In the genomic region with DNA sequence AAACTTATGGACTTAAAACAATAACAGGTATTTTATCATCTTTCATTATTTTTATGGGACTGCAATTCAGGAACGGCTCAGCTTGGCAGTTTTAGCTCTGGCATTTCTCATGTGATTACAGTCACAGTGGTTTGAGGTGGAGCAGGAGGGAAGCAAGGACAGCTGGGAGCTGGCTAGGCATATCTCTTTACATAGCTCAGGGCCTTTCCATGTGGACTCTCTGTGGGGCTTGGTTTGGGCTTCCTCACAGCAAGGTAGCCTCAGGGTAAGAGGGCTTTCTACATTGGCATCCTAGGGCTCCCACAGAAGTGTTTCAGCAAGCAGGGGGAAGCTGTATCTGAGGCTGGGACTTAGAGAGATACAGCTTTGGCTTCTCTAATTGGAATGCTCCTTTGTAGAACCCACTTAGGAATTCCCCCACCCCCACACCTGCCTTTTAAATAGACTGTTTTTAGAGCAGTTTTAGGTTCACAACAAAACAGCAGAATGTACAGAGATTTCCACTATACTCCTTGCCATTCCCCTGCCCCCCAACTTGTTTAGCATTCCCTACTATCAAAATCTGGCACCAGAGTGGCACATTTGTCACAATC, we compare ENCODE assay signal across 17 cellular contexts.
"Had no signal": no experiment of that assay in that cellular context is flagged by ENCODE, and none has a peak within 500 bp of the region (broad histone marks: within the 10 kb centered on the region; RNA-seq: fewer than 3 reads in every experiment).

No MANE protein-coding gene starts in this region.

- H3K36me3 ChIP-seq: esophagus muscularis mucosa, gastrocnemius medialis, heart right ventricle, neutrophil, right atrium auricular region had no signal

- H3K4me3 ChIP-seq: esophagus muscularis mucosa, gastrocnemius medialis, heart right ventricle, right atrium auricular region, smooth muscle cell had no signal

- H3K9me3 ChIP-seq: esophagus muscularis mucosa, gastrocnemius medialis, heart right ventricle, neutrophil, right atrium auricular region had no signal

- H3K9me3 Mint-ChIP-seq: effector memory CD8-positive, alpha-beta T cell; naive B cell; nephron had no signal

- DNase-seq: effector memory CD8-positive, alpha-beta T cell; gastrocnemius medialis; heart right ventricle; hypothalamus; midbrain; naive B cell; posterior cingulate gyrus; stimulated activated CD4-positive, alpha-beta T cell treated with anti-CD3 and anti-CD28 coated beads, Interleukin-1b, Interleukin-23, amount 100 ng/mL, for 48 hours; stimulated activated naive CD4-positive, alpha-beta T cell treated with Interleukin-2 at 50 U/mL for 16 hours; trophoblast cell had no signal

- H3K27me3 ChIP-seq: right atrium auricular region had no signal

- H3K36me3 Mint-ChIP-seq: naive B cell had no signal

- H3K27ac Mint-ChIP-seq: effector memory CD8-positive, alpha-beta T cell; naive B cell; nephron had no signal

- H3K27ac ChIP-seq: epithelial cell of prostate, esophagus muscularis mucosa, gastrocnemius medialis, heart right ventricle, neutrophil, right atrium auricular region had no signal

- H3K4me3 Mint-ChIP-seq: effector memory CD8-positive, alpha-beta T cell; naive B cell; nephron had no signal

- H3K4me1 ChIP-seq: esophagus muscularis mucosa, gastrocnemius medialis, heart right ventricle, right atrium auricular region had no signal

- ATAC-seq: effector memory CD8-positive, alpha-beta T cell; gastrocnemius medialis; heart right ventricle; left lobe of liver had no signal

- H3K4me2 ChIP-seq: smooth muscle cell had no signal
